ENCODE assay signal across 18 cellular contexts in genomic region chr22:49770454-49771265, GRCh38. TPM values are rescaled to one million over a fixed set of nuclear protein-coding genes. Genes with fewer than 3 reads are reported as not detected.
DNase-seq lines count a peak whose midpoint lies in the region; ATAC-seq and TF ChIP-seq lines count a peak whose summit lies in the region.
"Had no signal": no experiment of that assay in that cellular context is flagged by ENCODE, and none has a peak within 500 bp of the region (broad histone marks: within the 10 kb centered on the region; RNA-seq: fewer than 3 reads in every experiment).

No MANE protein-coding gene starts in this region.

- ATAC-seq in stimulated activated naive CD8-positive, alpha-beta T cell treated with anti-CD3 and anti-CD28 coated beads, Interleukin-15, amount 100 ng/mL, for 72 hours: peak; percentile 48
- no peak for ATAC-seq in GM18873 (IDR thresholded peaks at IDR 0.05; ENCODE audit: low FRiP score, unreplicated experiment)

- H3K9me3 ChIP-seq in left ventricle myocardium inferior (replicated peaks) (peaks cover 22% of the 10 kb centered on the region), iPS-20b (ENCODE audit: insufficient read depth, low read depth, low read length) (0 out of 2 replicates have a peak, but pooled peaks cover 2% of the 10 kb centered on the region)

- DNase-seq in left ventricle myocardium inferior (peak; percentile 9), cardiac septum (ENCODE audit: low spot score) (no peak), NCI-H1048 (lab: John Stamatoyannopoulos, UW) (no peak), AG08396 (ENCODE audit: low spot score) (no peak)
- DNase-seq in T-helper 2 cell treated with Interferon-gamma antibody and Interleukin-4, amounts not matched to agents 5 μg/mL and 100 μg/mL, for 36 hours (ENCODE audit: low spot score): no peak
- no peak for DNase-seq in stimulated activated naive CD8-positive, alpha-beta T cell treated with anti-CD3 and anti-CD28 coated beads, Interleukin-15, amount 100 ng/mL, for 72 hours
- DNase-seq: C1 segment of cervical spinal cord; DMS79; effector memory CD4-positive, alpha-beta T cell; HFFc6; kidney glomerular epithelial cell; NCI-H2107; NCI-H748 treated with DMSO at 0.1 percent for 48 hours; stimulated activated naive B cell treated with anti-CD40 and anti-IgM and Interleukin-4, amounts not matched to agents 10 μg/mL and 1 μg/mL and 100 μg/mL, for 72 hours had no signal

- no peak for TF ChIP-seq CTCF in left ventricle myocardium inferior (IDR thresholded peaks at IDR 0.05; ENCODE audit: borderline replicate concordance)

- H3K27ac ChIP-seq in left ventricle myocardium inferior (replicated peaks) (no peak overlapping the region), iPS-20b (ENCODE audit: low read length) (no peak overlapping the region)
- H3K27ac ChIP-seq: cardiac muscle cell, ovary had no signal

- peaks cover 13% of the 10 kb centered on the region for H3K4me1 Mint-ChIP-seq in T-helper 2 cell treated with Interferon-gamma antibody and Interleukin-4, amounts not matched to agents 5 μg/mL and 100 μg/mL, for 36 hours (ENCODE audit: low read depth)
- peaks cover 37% of the 10 kb centered on the region for H3K4me1 Mint-ChIP-seq in stimulated activated naive CD8-positive, alpha-beta T cell treated with anti-CD3 and anti-CD28 coated beads, Interleukin-15, amount 100 ng/mL, for 72 hours

- H3K4me3 ChIP-seq in left ventricle myocardium inferior: no peak overlapping the region
- peak overlapping the region; percentile 26; the same call in 1 of the 2 replicates for H3K4me3 ChIP-seq in iPS-20b (ENCODE audit: low read length)
- H3K4me3 ChIP-seq: cardiac muscle cell, ovary had no signal

- H3K27me3 ChIP-seq in left ventricle myocardium inferior (ENCODE audit: low read depth) (no peaks in the 10 kb centered on the region), iPS-20b (ENCODE audit: insufficient read depth, low read length) (no peaks in the 10 kb centered on the region)
- H3K27me3 ChIP-seq: cardiac muscle cell, ovary had no signal

- H3K4me3 Mint-ChIP-seq in T-helper 2 cell treated with Interferon-gamma antibody and Interleukin-4, amounts not matched to agents 5 μg/mL and 100 μg/mL, for 36 hours: no peak overlapping the region
- H3K4me3 Mint-ChIP-seq in stimulated activated naive CD8-positive, alpha-beta T cell treated with anti-CD3 and anti-CD28 coated beads, Interleukin-15, amount 100 ng/mL, for 72 hours: no peak overlapping the region
- H3K4me3 Mint-ChIP-seq: HFFc6; stimulated activated naive B cell treated with anti-CD40 and anti-IgM and Interleukin-4, amounts not matched to agents 10 μg/mL and 1 μg/mL and 100 μg/mL, for 72 hours had no signal

- H3K4me1 ChIP-seq in left ventricle myocardium inferior (peaks cover 9% of the 10 kb centered on the region), iPS-20b (ENCODE audit: insufficient read depth, low read length) (no peaks in the 10 kb centered on the region)

- H3K36me3 ChIP-seq in left ventricle myocardium inferior (peaks cover 38% of the 10 kb centered on the region), iPS-20b (ENCODE audit: insufficient read depth, low read depth, low read length) (peaks cover 31% of the 10 kb centered on the region)
- H3K36me3 ChIP-seq: ovary had no signal

- H3K9me3 Mint-ChIP-seq in T-helper 2 cell treated with Interferon-gamma antibody and Interleukin-4, amounts not matched to agents 5 μg/mL and 100 μg/mL, for 36 hours: peaks cover 4% of the 10 kb centered on the region
- H3K9me3 Mint-ChIP-seq in stimulated activated naive CD8-positive, alpha-beta T cell treated with anti-CD3 and anti-CD28 coated beads, Interleukin-15, amount 100 ng/mL, for 72 hours: peaks cover 6 to 10% of the 10 kb centered on the region in 2 donors

- H3K36me3 Mint-ChIP-seq in T-helper 2 cell treated with Interferon-gamma antibody and Interleukin-4, amounts not matched to agents 5 μg/mL and 100 μg/mL, for 36 hours (ENCODE audit: low read depth): peaks cover 25% of the 10 kb centered on the region

- peak overlapping the region; percentile 8 for H3K27ac Mint-ChIP-seq in T-helper 2 cell treated with Interferon-gamma antibody and Interleukin-4, amounts not matched to agents 5 μg/mL and 100 μg/mL, for 36 hours
- peak overlapping the region in 1 of 2 donors; percentile 80 for H3K27ac Mint-ChIP-seq in stimulated activated naive CD8-positive, alpha-beta T cell treated with anti-CD3 and anti-CD28 coated beads, Interleukin-15, amount 100 ng/mL, for 72 hours
- H3K27ac Mint-ChIP-seq: HFFc6 had no signal

- H3K9ac ChIP-seq in iPS-20b (ENCODE audit: low read depth, low read length): no peak overlapping the region

- H3K27me3 Mint-ChIP-seq in T-helper 2 cell treated with Interferon-gamma antibody and Interleukin-4, amounts not matched to agents 5 μg/mL and 100 μg/mL, for 36 hours (ENCODE audit: low read depth): no peaks in the 10 kb centered on the region
- H3K27me3 Mint-ChIP-seq in stimulated activated naive CD8-positive, alpha-beta T cell treated with anti-CD3 and anti-CD28 coated beads, Interleukin-15, amount 100 ng/mL, for 72 hours: no peaks in the 10 kb centered on the region
- H3K27me3 Mint-ChIP-seq: stimulated activated naive B cell treated with anti-CD40 and anti-IgM and Interleukin-4, amounts not matched to agents 10 μg/mL and 1 μg/mL and 100 μg/mL, for 72 hours had no signal

- intact Hi-C loops in left ventricle myocardium inferior (cut with micrococcal nuclease) (no loop called here), cardiac septum (cut with DNase I) (no loop called here)

RNA-seq across cellular contexts. Expression of gene BRD1, which starts 57.0 kb away (rescaled TPM):
- total RNA-seq in left ventricle myocardium inferior: 14.9 TPM
- 18.0 TPM for total RNA-seq in cardiac septum
